ENCODE assay signal across 1 cellular context in the genomic region with DNA sequence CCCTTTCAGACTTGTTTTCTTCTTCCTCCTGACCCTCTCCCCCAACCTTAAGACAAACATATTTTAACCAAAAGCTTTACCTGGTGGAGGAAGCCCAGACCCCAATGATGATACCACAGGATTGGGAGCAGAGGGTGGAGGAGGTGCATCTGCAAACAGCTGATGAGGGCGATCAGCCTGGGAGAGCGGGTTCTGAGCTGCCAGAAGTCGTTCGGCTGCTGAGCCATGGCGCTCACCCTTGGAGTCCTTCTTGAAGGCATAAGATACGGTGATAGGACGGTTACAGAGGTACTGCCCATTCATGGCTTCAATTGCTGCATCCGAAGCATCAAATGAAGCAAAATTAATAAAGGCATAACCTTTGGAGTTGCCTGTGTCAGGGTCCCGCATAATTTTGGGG.
TF ChIP-seq lines count a peak whose summit lies in the region.

No MANE protein-coding gene starts in this region.

TF ChIP-seq in K562, 482 proteins besides CTCF, POLR2A, EP300 and RAD21:
- TF ChIP-seq ARNT (IDR thresholded peaks at IDR 0.05) (no peak), XRCC4 (IDR thresholded peaks at IDR 0.05; ENCODE audit: extremely low read depth, insufficient read depth, insufficient read length) (no peak), SAFB (IDR thresholded peaks at IDR 0.05; ENCODE audit: borderline replicate concordance, low read depth, low read length) (no peak), RAD51 (IDR thresholded peaks at IDR 0.05; ENCODE audit: borderline replicate concordance, low read depth) (no peak), TSC22D4 (tag; IDR thresholded peaks at IDR 0.05) (no peak), LEF1 (IDR thresholded peaks at IDR 0.05) (no peak), SREBF2 (CRISPR knock-in tag; IDR thresholded peaks at IDR 0.05) (no peak), NR2C1 (IDR thresholded peaks at IDR 0.05) (no peak), NR2C1 (tag; IDR thresholded peaks at IDR 0.05) (no peak), ZBED1 (IDR thresholded peaks at IDR 0.05) (no peak), CEBPB (tag; IDR thresholded peaks at IDR 0.05) (no peak), C11orf30 (IDR thresholded peaks at IDR 0.05; ENCODE audit: low read depth) (no peak), FOXJ2 (tag; IDR thresholded peaks at IDR 0.05) (no peak)
